In the genomic region with DNA sequence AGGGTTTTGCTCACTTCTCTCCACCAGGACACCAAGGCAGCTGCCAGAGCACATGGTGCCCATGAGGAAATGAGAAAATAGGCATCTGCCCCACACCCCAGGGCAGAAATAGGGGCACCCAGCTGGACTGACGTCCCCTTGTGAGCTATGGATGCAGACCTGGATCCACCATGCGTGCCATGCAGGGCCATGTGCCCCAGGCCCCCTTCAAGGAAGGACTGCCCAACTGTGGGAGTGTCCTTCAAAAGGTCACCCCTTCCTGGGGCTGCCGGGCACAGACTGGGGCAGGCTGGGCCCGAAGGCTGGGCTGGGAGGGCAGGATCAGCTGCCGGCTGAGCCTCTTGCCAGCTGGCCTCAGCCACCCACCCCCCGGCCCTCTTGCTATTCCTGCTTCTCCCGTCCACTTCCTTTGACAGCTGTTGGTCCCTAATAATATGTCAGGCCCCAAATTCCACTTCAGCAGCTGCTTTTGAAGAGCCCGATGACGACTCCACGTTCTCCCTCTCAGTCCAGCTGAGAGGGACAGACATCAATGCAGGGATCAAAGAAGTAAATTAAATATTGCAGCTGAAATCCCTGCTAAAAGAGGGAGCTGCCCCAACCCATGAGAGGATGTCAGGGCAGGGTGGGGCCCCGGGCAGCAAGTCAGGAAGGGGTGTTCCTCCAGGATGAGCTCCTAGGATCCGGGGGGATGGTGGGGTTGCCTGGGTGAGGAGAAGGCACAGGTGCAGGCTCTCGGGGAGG, we compare ENCODE assay signal across 17 cellular contexts.
DNase-seq lines count a peak whose midpoint lies in the region; ATAC-seq and TF ChIP-seq lines count a peak whose summit lies in the region.
"Had no signal": no experiment of that assay in that cellular context is flagged by ENCODE, and none has a peak within 500 bp of the region (broad histone marks: within the 10 kb centered on the region; RNA-seq: fewer than 3 reads in every experiment).

No MANE protein-coding gene starts in this region.

- H3K4me3 Mint-ChIP-seq in activated CD8-positive, alpha-beta memory T cell treated with anti-CD3 and anti-CD28 coated beads, Interleukin-2, amount 10 ng/mL, durations not matched to agents 7 days and 5 days: no peak overlapping the region
- H3K4me3 Mint-ChIP-seq: B cell had no signal

- no peak for TF ChIP-seq CTCF in vagina (IDR thresholded peaks at IDR 0.05)

- intact Hi-C loops in vagina (cut with DNase I): no loop called here

- H3K4me1 Mint-ChIP-seq in activated CD8-positive, alpha-beta memory T cell treated with anti-CD3 and anti-CD28 coated beads, Interleukin-2, amount 10 ng/mL, durations not matched to agents 7 days and 5 days: no peaks in the 10 kb centered on the region
- H3K4me1 Mint-ChIP-seq: B cell had no signal

- no peak for TF ChIP-seq POLR2A in vagina (IDR thresholded peaks at IDR 0.05)

- no peaks in the 10 kb centered on the region for H3K9me3 Mint-ChIP-seq in activated CD8-positive, alpha-beta memory T cell treated with anti-CD3 and anti-CD28 coated beads, Interleukin-2, amount 10 ng/mL, durations not matched to agents 7 days and 5 days (ENCODE audit: low read depth)

- H3K27ac ChIP-seq in SJCRH30: peak overlapping the region; percentile 70
- peak overlapping the region; percentile 76 for H3K27ac ChIP-seq in vagina
- H3K27ac ChIP-seq: PC-9, RWPE1 had no signal

- DNase-seq in activated CD8-positive, alpha-beta memory T cell treated with anti-CD3 and anti-CD28 coated beads, Interleukin-2, amount 10 ng/mL, durations not matched to agents 7 days and 5 days: peak; percentile 14
- no peak for DNase-seq in activated CD8-positive, alpha-beta memory T cell treated with anti-CD3 and anti-CD28 coated beads, Interleukin-2, amount 50 U/mL, for 4 hours
- DNase-seq in SJCRH30 (peak; percentile 88 to 96), myocyte (ENCODE audit: low read depth) (peak; percentile 94), vagina (ENCODE audit: extremely low spot score in 2 of 2) (peak in 1 of 2 donors; percentile 93), NCI-H774 (lab: John Stamatoyannopoulos, UW) (no peak), nucleus accumbens (lab: John Stamatoyannopoulos, UW) (no peak)
- DNase-seq: COR-L47, NCI-H1092 treated with DMSO at 0.1 percent for 48 hours, NCI-H146, NCI-H2081, NCI-H446 treated with DMSO at 0.1 percent for 48 hours, NCI-H748 treated with DMSO at 0.1 percent for 48 hours, PC-9 had no signal

- H3K36me3 ChIP-seq in SJCRH30 (no peaks in the 10 kb centered on the region), vagina (no peaks in the 10 kb centered on the region)
- H3K36me3 ChIP-seq: HAP-1 had no signal

- H3K9me3 ChIP-seq in SJCRH30 (replicated peaks) (no peaks in the 10 kb centered on the region), vagina (no peaks in the 10 kb centered on the region)
- H3K9me3 ChIP-seq: HAP-1 had no signal

- H3K4me3 ChIP-seq in SJCRH30 (no peak overlapping the region), vagina (no peak overlapping the region)
- H3K4me3 ChIP-seq: HAP-1, PC-9 had no signal

- no peak for ATAC-seq in activated CD8-positive, alpha-beta memory T cell treated with anti-CD3 and anti-CD28 coated beads, Interleukin-2, amount 10 ng/mL, durations not matched to agents 7 days and 5 days

- no peak overlapping the region for H3K27ac Mint-ChIP-seq in activated CD8-positive, alpha-beta memory T cell treated with anti-CD3 and anti-CD28 coated beads, Interleukin-2, amount 10 ng/mL, durations not matched to agents 7 days and 5 days
- H3K27ac Mint-ChIP-seq: B cell had no signal

- no peaks in the 10 kb centered on the region for H3K36me3 Mint-ChIP-seq in activated CD8-positive, alpha-beta memory T cell treated with anti-CD3 and anti-CD28 coated beads, Interleukin-2, amount 10 ng/mL, durations not matched to agents 7 days and 5 days

- H3K27me3 Mint-ChIP-seq in activated CD8-positive, alpha-beta memory T cell treated with anti-CD3 and anti-CD28 coated beads, Interleukin-2, amount 10 ng/mL, durations not matched to agents 7 days and 5 days: peaks cover 2% of the 10 kb centered on the region

- H3K27me3 ChIP-seq in SJCRH30: no peaks in the 10 kb centered on the region
- H3K27me3 ChIP-seq in vagina: no peaks in the 10 kb centered on the region

- CTCF ChIA-PET in activated CD8-positive, alpha-beta memory T cell treated with anti-CD3 and anti-CD28 coated beads, Interleukin-2, amount 10 ng/mL, durations not matched to agents 7 days and 5 days (lab: Charles Lee): interaction anchor here (1.0 kb wide), 1 partner anchor 271 kb away, joined by 3 read pairs; no protein-coding TSS in a partner anchor

- H3K4me1 ChIP-seq in SJCRH30 (peaks cover 34% of the 10 kb centered on the region), vagina (peaks cover 39% of the 10 kb centered on the region)
- H3K4me1 ChIP-seq: HAP-1 had no signal

Comparison
In these comparisons a context has a peak if more than half of its experiments do, and no peak if none do; other contexts are left out.
1. DNase-seq: peak in activated CD8-positive, alpha-beta memory T cell treated with anti-CD3 and anti-CD28 coated beads, Interleukin-2, amount 10 ng/mL, durations not matched to agents 7 days and 5 days (single experiment), SJCRH30 (2 of 2) and myocyte (single experiment); none in activated CD8-positive, alpha-beta memory T cell treated with anti-CD3 and anti-CD28 coated beads, Interleukin-2, amount 50 U/mL, for 4 hours (single experiment), NCI-H774 (single experiment) and nucleus accumbens (0 of 56).